ENCODE assay signal across 32 cellular contexts in genomic region chr17:54813896-54814295, GRCh38.
"Had no signal": no experiment of that assay in that cellular context is flagged by ENCODE, and none has a peak within 500 bp of the region (broad histone marks: within the 10 kb centered on the region; RNA-seq: fewer than 3 reads in every experiment).

No MANE protein-coding gene starts in this region.

- DNase-seq: activated CD4-positive, alpha-beta T cell treated with anti-CD3 and anti-CD28 coated beads for 4 hours; activated CD4-positive, alpha-beta T cell treated with anti-CD3 and anti-CD28 coated beads, Interleukin-2, amount 50 U/mL, for 4 hours; activated CD8-positive, alpha-beta memory T cell treated with anti-CD3 and anti-CD28 coated beads, Interleukin-2, amount 50 U/mL, for 48 hours; activated CD8-positive, alpha-beta T cell treated with anti-CD3 and anti-CD28 coated beads, Interleukin-2, amount 10 ng/mL, durations not matched to agents 7 days and 5 days; activated effector memory CD4-positive, alpha-beta T cell treated with Interleukin-2 at 50 U/mL for 16 hours; activated naive CD4-positive, alpha-beta T cell; activated T-cell treated with anti-CD3 and anti-CD28 coated beads, Interleukin-2, amount 50 U/mL, for 1 hour; aorta; body of pancreas; central memory CD4-positive, alpha-beta T cell; Kasumi-1; NCI-H1048; NCI-H1417 treated with DMSO at 0.1 percent for 48 hours; NCI-H1694; NCI-H2029; NCI-H2107; NCI-H2171 treated with DMSO at 0.1 percent for 48 hours; NCI-H226; NCI-H510A; NCI-H526 treated with DMSO at 0.1 percent for 48 hours; NCI-H82; Right ventricle myocardium superior; RPMI8226; SJCRH30; SK-N-SH; T-helper 1 cell; WERI-Rb-1 had no signal

- FAIRE-seq: bronchial epithelial cell had no signal

- H3K4me1 Mint-ChIP-seq: activated naive CD4-positive, alpha-beta T cell treated with anti-CD3 and anti-CD28 coated beads, Interleukin-2, amount 50 U/mL, for 24 hours had no signal

- H3K36me3 ChIP-seq: SJCRH30, WERI-Rb-1 had no signal

- H3K27me3 ChIP-seq: body of pancreas, SJCRH30 had no signal

- H3K4me3 ChIP-seq: body of pancreas, SJCRH30 had no signal

- H3K9me3 ChIP-seq: body of pancreas, SJCRH30 had no signal

- H3K36me3 Mint-ChIP-seq: activated naive CD4-positive, alpha-beta T cell treated with anti-CD3 and anti-CD28 coated beads, Interleukin-2, amount 50 U/mL, for 24 hours had no signal

- H3K9me3 Mint-ChIP-seq: activated naive CD4-positive, alpha-beta T cell treated with anti-CD3 and anti-CD28 coated beads, Interleukin-2, amount 50 U/mL, for 24 hours; activated T-helper 1 cell treated with anti-CD3 and anti-CD28 coated beads, Interleukin-12 subunit alpha, Interleukin-12 subunit beta, Interleukin-2, Interleukin-4 antibody, amounts not matched to agents 30 ng/mL and 10 ng/mL and 1 ng/mL, durations not matched to agents 14 hours and 24 hours and 36 hours had no signal

- H3K4me1 ChIP-seq: body of pancreas, SJCRH30 had no signal

- H3K27ac ChIP-seq: body of pancreas, SJCRH30, WERI-Rb-1 had no signal

- H3K4me3 Mint-ChIP-seq: activated CD8-positive, alpha-beta T cell treated with anti-CD3 and anti-CD28 coated beads, Interleukin-2, amount 10 ng/mL, durations not matched to agents 7 days and 5 days; activated naive CD4-positive, alpha-beta T cell treated with anti-CD3 and anti-CD28 coated beads, Interleukin-2, amount 50 U/mL, for 24 hours; activated T-helper 1 cell treated with anti-CD3 and anti-CD28 coated beads, Interleukin-12 subunit alpha, Interleukin-12 subunit beta, Interleukin-2, Interleukin-4 antibody, amounts not matched to agents 30 ng/mL and 10 ng/mL and 1 ng/mL, durations not matched to agents 14 hours and 24 hours and 36 hours had no signal

- ATAC-seq: activated CD4-positive, CD25-positive, alpha-beta regulatory T cell treated with anti-CD3 and anti-CD28 coated beads, Interleukin-2, amount 50 U/mL, for 24 hours; activated CD8-positive, alpha-beta T cell treated with anti-CD3 and anti-CD28 coated beads, Interleukin-2, amount 10 ng/mL, durations not matched to agents 7 days and 5 days; body of pancreas; Panc1 had no signal

- H3K27ac Mint-ChIP-seq: activated CD8-positive, alpha-beta T cell treated with anti-CD3 and anti-CD28 coated beads, Interleukin-2, amount 10 ng/mL, durations not matched to agents 7 days and 5 days; activated naive CD4-positive, alpha-beta T cell treated with anti-CD3 and anti-CD28 coated beads, Interleukin-2, amount 50 U/mL, for 24 hours; activated T-helper 1 cell treated with anti-CD3 and anti-CD28 coated beads, Interleukin-12 subunit alpha, Interleukin-12 subunit beta, Interleukin-2, Interleukin-4 antibody, amounts not matched to agents 30 ng/mL and 10 ng/mL and 1 ng/mL, durations not matched to agents 14 hours and 24 hours and 36 hours had no signal

- H3K4me2 ChIP-seq: SK-N-SH had no signal

- H3K9ac ChIP-seq: SK-N-SH had no signal
